ENCODE assay signal across 9 cellular contexts in genomic region chr3:42654331-42655201, GRCh38. TPM values are rescaled to one million over a fixed set of nuclear protein-coding genes. Genes with fewer than 3 reads are reported as not detected.
DNase-seq lines count a peak whose midpoint lies in the region; TF ChIP-seq lines count a peak whose summit lies in the region.
"Had no signal": no experiment of that assay in that cellular context is flagged by ENCODE, and none has a peak within 500 bp of the region (broad histone marks: within the 10 kb centered on the region; RNA-seq: fewer than 3 reads in every experiment).

No MANE protein-coding gene starts in this region.

- TF ChIP-seq CTCF in astrocyte of the cerebellum (IDR thresholded peaks at IDR 0.05; ENCODE audit: low read depth, low read length, missing control alignments) = peak; percentile 15

- H3K4me3 ChIP-seq in astrocyte of the cerebellum (ENCODE audit: low read depth, low read length) = peak overlapping the region; percentile 79

- in situ Hi-C loops in astrocyte of the cerebellum (cut with HindIII; ENCODE audit: low sequenced_read_pairs) = loop anchor here (5.0 kb wide), 1 partner anchor 38 kb away; no protein-coding TSS in a partner anchor

- DNase-seq in NCI-H345 (lab: John Stamatoyannopoulos, UW) = peak; percentile 38
- no peak for DNase-seq in NCI-H345 treated with DMSO at 0.1 percent for 48 hours (lab: John Stamatoyannopoulos, UW; ENCODE audit: unreplicated experiment)
- peak; percentile 39 for DNase-seq in M059J (ENCODE audit: low read depth)
- no peak for DNase-seq in astrocyte of the cerebellum (ENCODE audit: low read depth)
- DNase-seq in hepatic stellate cell (ENCODE audit: low spot score) = peak; percentile 76
- DNase-seq in pons (ENCODE audit: low spot score) = peak; percentile 72
- DNase-seq in NCI-H774 (lab: John Stamatoyannopoulos, UW) = no peak
- no peak for DNase-seq in NCI-H1436 treated with DMSO at 0.1 percent for 48 hours (lab: John Stamatoyannopoulos, UW)

RNA-seq across cellular contexts. Expression of gene ZBTB47, which starts 1.1 kb away (rescaled TPM):
- total RNA-seq in M059J (2014; rRNA removed; shearing (Covaris generic)) = 5.0 and 5.5 TPM in 2 replicates

RNA-seq across cellular contexts. Expression of gene KLHL40, which starts 30.8 kb away (rescaled TPM):
- total RNA-seq in M059J (2014; rRNA removed; shearing (Covaris generic)) = not detected in 2 replicates
- total RNA-seq: glomerular endothelial cell had no signal

RNA-seq across cellular contexts. Expression of gene HHATL, which starts 48.0 kb away (rescaled TPM):
- total RNA-seq in M059J (2014; rRNA removed; shearing (Covaris generic)) = not detected in 2 replicates
- total RNA-seq: glomerular endothelial cell had no signal

RNA-seq across cellular contexts. Expression of gene NKTR, which starts 54.1 kb away (rescaled TPM):
- 8.0 and 9.4 TPM in 2 replicates for total RNA-seq in M059J (2014; rRNA removed; shearing (Covaris generic))

Comparison
In these comparisons a context has a peak if more than half of its experiments do, and no peak if none do; other contexts are left out.
1. DNase-seq: peak in NCI-H345 (single experiment), M059J (single experiment), hepatic stellate cell (single experiment) and pons (single experiment); none in NCI-H345 treated with DMSO at 0.1 percent for 48 hours (single experiment), astrocyte of the cerebellum (single experiment), NCI-H774 (single experiment) and NCI-H1436 treated with DMSO at 0.1 percent for 48 hours (single experiment).